In genomic region chr6:136792066-136792944, GRCh38 we compare ENCODE assay signal across 8 cellular contexts. TPM values are rescaled to one million over a fixed set of nuclear protein-coding genes. Genes with fewer than 3 reads are reported as not detected.
A peak's percentile ranks its signal among the peaks of the same experiment; 100 is the strongest.
DNase-seq lines count a peak whose midpoint lies in the region; ATAC-seq and TF ChIP-seq lines count a peak whose summit lies in the region.

A gene with protein sequence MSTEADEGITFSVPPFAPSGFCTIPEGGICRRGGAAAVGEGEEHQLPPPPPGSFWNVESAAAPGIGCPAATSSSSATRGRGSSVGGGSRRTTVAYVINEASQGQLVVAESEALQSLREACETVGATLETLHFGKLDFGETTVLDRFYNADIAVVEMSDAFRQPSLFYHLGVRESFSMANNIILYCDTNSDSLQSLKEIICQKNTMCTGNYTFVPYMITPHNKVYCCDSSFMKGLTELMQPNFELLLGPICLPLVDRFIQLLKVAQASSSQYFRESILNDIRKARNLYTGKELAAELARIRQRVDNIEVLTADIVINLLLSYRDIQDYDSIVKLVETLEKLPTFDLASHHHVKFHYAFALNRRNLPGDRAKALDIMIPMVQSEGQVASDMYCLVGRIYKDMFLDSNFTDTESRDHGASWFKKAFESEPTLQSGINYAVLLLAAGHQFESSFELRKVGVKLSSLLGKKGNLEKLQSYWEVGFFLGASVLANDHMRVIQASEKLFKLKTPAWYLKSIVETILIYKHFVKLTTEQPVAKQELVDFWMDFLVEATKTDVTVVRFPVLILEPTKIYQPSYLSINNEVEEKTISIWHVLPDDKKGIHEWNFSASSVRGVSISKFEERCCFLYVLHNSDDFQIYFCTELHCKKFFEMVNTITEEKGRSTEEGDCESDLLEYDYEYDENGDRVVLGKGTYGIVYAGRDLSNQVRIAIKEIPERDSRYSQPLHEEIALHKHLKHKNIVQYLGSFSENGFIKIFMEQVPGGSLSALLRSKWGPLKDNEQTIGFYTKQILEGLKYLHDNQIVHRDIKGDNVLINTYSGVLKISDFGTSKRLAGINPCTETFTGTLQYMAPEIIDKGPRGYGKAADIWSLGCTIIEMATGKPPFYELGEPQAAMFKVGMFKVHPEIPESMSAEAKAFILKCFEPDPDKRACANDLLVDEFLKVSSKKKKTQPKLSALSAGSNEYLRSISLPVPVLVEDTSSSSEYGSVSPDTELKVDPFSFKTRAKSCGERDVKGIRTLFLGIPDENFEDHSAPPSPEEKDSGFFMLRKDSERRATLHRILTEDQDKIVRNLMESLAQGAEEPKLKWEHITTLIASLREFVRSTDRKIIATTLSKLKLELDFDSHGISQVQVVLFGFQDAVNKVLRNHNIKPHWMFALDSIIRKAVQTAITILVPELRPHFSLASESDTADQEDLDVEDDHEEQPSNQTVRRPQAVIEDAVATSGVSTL (N-terminal part only) (minus strand): TSS chr6:136792477. CDS start chr6:136792157, 320 bp downstream.

- TF ChIP-seq CTCF in AG10803 (conservative IDR thresholded peaks at IDR 0.05; ENCODE audit: low read length), result peak; percentile 25

- DNase-seq in AG10803 (ENCODE audit: low read depth) (peak; percentile 57), NCI-H345 (lab: John Stamatoyannopoulos, UW) (peak; percentile 88), cerebellum (ENCODE audit: low spot score) (peak; percentile 65), left kidney (ENCODE audit: low read depth, low spot score) (peak; percentile 88)
- DNase-seq in activated CD4-positive, alpha-beta T cell treated with anti-CD3 and anti-CD28 coated beads for 1 hour, result peak; percentile 89
- DNase-seq in stimulated activated CD4-positive, alpha-beta T cell treated with anti-CD3 and anti-CD28 coated beads, Interleukin-2, amount 100 ng/mL, for 24 hours, result peak; percentile 89

- H3K4me3 ChIP-seq in AG10803 (ENCODE audit: low read length), result peak within 1 kb of the TSS; percentile 96

- ATAC-seq in GM18907 (IDR thresholded peaks at IDR 0.05; ENCODE audit: unreplicated experiment), result peak; percentile 67
- ATAC-seq in HG03139 (IDR thresholded peaks at IDR 0.05; ENCODE audit: unreplicated experiment), result peak; percentile 58

RNA-seq across cellular contexts. Expression of the gene that starts here (rescaled TPM):
- 12.5 TPM for total RNA-seq in cerebellum

Comparison
In these comparisons a context has a peak if more than half of its experiments do, and no peak if none do; other contexts are left out.
1. Peak in every context shown above with its lines: DNase-seq, ATAC-seq and H3K4me3 ChIP-seq.